In the genomic region with DNA sequence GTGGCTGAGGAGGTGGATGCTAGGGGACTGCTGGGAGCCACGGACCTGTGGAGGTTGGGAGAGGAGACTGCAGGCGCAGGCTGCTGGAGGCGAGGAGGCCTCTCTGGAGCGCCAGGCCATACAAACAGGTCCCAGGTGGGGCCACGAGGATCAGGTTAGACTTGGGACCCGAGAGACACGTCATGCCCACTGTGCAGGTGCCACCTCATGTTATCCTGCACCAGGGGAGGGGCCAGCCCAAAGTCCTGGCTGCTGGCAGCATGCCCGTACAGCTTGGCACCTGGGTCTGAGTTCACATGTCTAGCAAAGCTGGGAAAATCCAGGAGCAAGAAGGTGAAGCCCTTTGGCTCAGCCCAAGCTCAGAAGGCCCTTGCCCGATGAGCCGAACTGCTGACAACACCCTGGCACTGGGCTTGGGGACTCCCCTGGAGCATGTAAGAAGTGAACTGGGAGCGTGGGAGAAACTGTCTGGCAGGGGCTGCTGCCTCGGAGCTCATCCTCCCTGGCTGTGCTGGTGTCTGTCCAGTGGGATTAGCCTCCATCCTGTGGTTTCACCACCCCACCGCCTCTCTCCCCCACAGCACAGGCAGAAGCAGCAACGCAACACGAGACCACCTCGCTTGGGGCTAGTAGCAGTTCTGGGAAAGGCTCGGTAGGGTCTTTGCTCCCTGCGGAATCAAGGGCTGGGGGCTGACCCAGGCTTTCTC, we compare ENCODE assay signal across 1 cellular context.
A peak's percentile ranks its signal among the peaks of the same experiment; 100 is the strongest.
TF ChIP-seq lines count a peak whose summit lies in the region.

No MANE protein-coding gene starts in this region.

TF ChIP-seq in endothelial cell of umbilical vein, 7 proteins besides CTCF, POLR2A, EP300 and RAD21:
- TF ChIP-seq MYC (IDR thresholded peaks at IDR 0.05; ENCODE audit: low read depth, low read length) (no peak), GATA2 (IDR thresholded peaks at IDR 0.05; ENCODE audit: insufficient read depth, insufficient read length, low read depth, low read length) (no peak), FOS (IDR thresholded peaks at IDR 0.05; ENCODE audit: borderline replicate concordance, insufficient read depth, low read length) (no peak), POLR2AphosphoS5 (IDR thresholded peaks at IDR 0.05; ENCODE audit: insufficient read depth, low read depth, low read length) (peak; percentile 28)
